16 cellular contexts compared by ENCODE assay signal in the genomic region with DNA sequence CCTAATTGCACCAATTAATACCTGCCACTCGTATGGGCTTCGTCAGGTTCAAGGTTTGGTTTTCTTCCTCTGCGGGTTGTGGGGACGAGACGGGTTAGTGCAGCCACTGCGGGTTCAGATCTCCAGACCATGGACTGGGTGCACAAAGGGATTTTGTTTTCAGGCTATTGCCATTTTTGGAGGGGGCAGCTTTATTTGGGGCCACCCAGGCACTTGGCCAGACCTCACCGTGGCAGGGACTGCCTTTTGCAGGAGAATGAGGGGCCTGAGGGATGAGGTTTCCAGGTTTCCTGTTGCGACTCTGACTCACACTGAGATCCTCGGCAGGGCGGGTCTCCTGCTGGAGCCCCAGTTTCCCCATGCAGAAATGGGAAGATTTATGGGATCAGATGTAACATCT.
DNase-seq lines count a peak whose midpoint lies in the region.
"Had no signal": no experiment of that assay in that cellular context is flagged by ENCODE, and none has a peak within 500 bp of the region (broad histone marks: within the 10 kb centered on the region; RNA-seq: fewer than 3 reads in every experiment).

No MANE protein-coding gene starts in this region.

- H2BK5ac ChIP-seq in mesenchymal stem cell (ENCODE audit: low read depth, low read length, poor library complexity, severe bottlenecking), result no peak overlapping the region

- 50% methylated on average over 10 of the region's 10 CpGs for WGBS in mesenchymal stem cell

- no peak overlapping the region for H4K91ac ChIP-seq in mesenchymal stem cell (ENCODE audit: low read length)

- H3K4me2 ChIP-seq in mesenchymal stem cell (ENCODE audit: low read length, poor library complexity, severe bottlenecking), result no peak overlapping the region

- H3K4ac ChIP-seq in mesenchymal stem cell (ENCODE audit: low read depth in 1 of 2, low read length in 2 of 2), result no peak overlapping the region

- H3K18ac ChIP-seq in mesenchymal stem cell (ENCODE audit: low read depth in 1 of 2, low read length in 2 of 2), result no peak overlapping the region

- H3K27ac Mint-ChIP-seq in immature natural killer cell, result no peak overlapping the region
- H3K27ac Mint-ChIP-seq: CD4-positive, alpha-beta T cell; endodermal cell; stimulated activated naive CD8-positive, alpha-beta T cell treated with anti-CD3 and anti-CD28 coated beads, Interleukin-15, Interleukin-2, amounts not matched to agents 100 ng/mL and 50 ng/mL, for 24 hours had no signal

- H3K4me1 ChIP-seq in mesenchymal stem cell (ENCODE audit: control insufficient read depth, insufficient read depth, low read depth, low read length), result peaks cover 9% of the 10 kb centered on the region

- no peaks in the 10 kb centered on the region for H3K79me1 ChIP-seq in mesenchymal stem cell (replicated peaks; ENCODE audit: low read length, poor library complexity, severe bottlenecking)

- no peaks in the 10 kb centered on the region for H3K27me3 ChIP-seq in mesenchymal stem cell (ENCODE audit: control insufficient read depth in 1 of 2, insufficient read depth in 1 of 2, low read length in 2 of 2)

- no peak overlapping the region for H3K9ac ChIP-seq in mesenchymal stem cell (ENCODE audit: low read length)

- H2AK5ac ChIP-seq in mesenchymal stem cell (ENCODE audit: low read length, severe bottlenecking), result no peak overlapping the region

- no peak overlapping the region for H3K4me3 Mint-ChIP-seq in immature natural killer cell
- H3K4me3 Mint-ChIP-seq: CD4-positive, alpha-beta T cell; endodermal cell; stimulated activated naive CD8-positive, alpha-beta T cell treated with anti-CD3 and anti-CD28 coated beads, Interleukin-15, Interleukin-2, amounts not matched to agents 100 ng/mL and 50 ng/mL, for 24 hours had no signal

- H2BK15ac ChIP-seq in mesenchymal stem cell (ENCODE audit: low read depth, poor library complexity, severe bottlenecking), result no peak overlapping the region

- H3K36me3 ChIP-seq in mesenchymal stem cell (ENCODE audit: control insufficient read depth in 1 of 2, insufficient read depth in 2 of 2, low read depth in 1 of 2, low read length in 2 of 2), result no peaks in the 10 kb centered on the region

- no peak overlapping the region for H3K14ac ChIP-seq in mesenchymal stem cell (ENCODE audit: low read length in 2 of 2)

- no peak overlapping the region for H3K4me3 ChIP-seq in mesenchymal stem cell (ENCODE audit: insufficient read depth in 1 of 2, low read depth in 1 of 2, low read length in 2 of 2)

- H2BK120ac ChIP-seq in mesenchymal stem cell (ENCODE audit: low read depth, low read length), result peak overlapping the region; percentile 1

- H3K9me3 Mint-ChIP-seq in immature natural killer cell, result no peaks in the 10 kb centered on the region
- H3K9me3 Mint-ChIP-seq: endodermal cell; stimulated activated naive CD8-positive, alpha-beta T cell treated with anti-CD3 and anti-CD28 coated beads, Interleukin-15, Interleukin-2, amounts not matched to agents 100 ng/mL and 50 ng/mL, for 24 hours had no signal

- no peak overlapping the region for H4K8ac ChIP-seq in mesenchymal stem cell (ENCODE audit: low read length)

- H3K23ac ChIP-seq in mesenchymal stem cell (ENCODE audit: low read length in 2 of 2), result no peak overlapping the region

- H3K9me3 ChIP-seq in mesenchymal stem cell (ENCODE audit: control insufficient read depth, low read length), result no peaks in the 10 kb centered on the region

- H3K36me3 Mint-ChIP-seq in immature natural killer cell, result peaks cover 3 to 6% (median 5%) of the 10 kb centered on the region in 3 donors

- H3K4me1 Mint-ChIP-seq in immature natural killer cell, result no peaks in the 10 kb centered on the region

- no peak overlapping the region for H2BK12ac ChIP-seq in mesenchymal stem cell (ENCODE audit: low read length in 2 of 2)

- DNase-seq in EH (ENCODE audit: low read depth), result peak; percentile 41
- DNase-seq in HT1080 (ENCODE audit: low read depth), result peak; percentile 61
- DNase-seq in astrocyte of the hippocampus (ENCODE audit: low read depth, low spot score), result peak; percentile 53
- DNase-seq in mesenchymal stem cell, result peak; percentile 46
- DNase-seq in activated CD4-positive, alpha-beta T cell treated with anti-CD3 and anti-CD28 coated beads for 1 hour, result no peak
- DNase-seq in immature natural killer cell, result no peak
- no peak for DNase-seq in NCI-H1105 treated with DMSO at 0.1 percent for 48 hours (lab: John Stamatoyannopoulos, UW)
- DNase-seq: activated CD4-positive, alpha-beta T cell treated with anti-CD3 and anti-CD28 coated beads for 48 hours; activated naive CD4-positive, alpha-beta T cell treated with Interleukin-2 at 50 U/mL for 16 hours; activated T-cell treated with anti-CD3 and anti-CD28 coated beads, Interleukin-2, amount 50 U/mL, for 48 hours; CD4-positive, alpha-beta T cell; endodermal cell; NCI-H1436 treated with DMSO at 0.1 percent for 48 hours; NCI-H526; stimulated activated CD4-positive, alpha-beta T cell treated with anti-CD3 and anti-CD28 coated beads, Interleukin-15, amount 100 ng/mL, for 24 hours had no signal

- peaks cover 0 to 4% (median 2%) of the 10 kb centered on the region in 3 donors for H3K27me3 Mint-ChIP-seq in immature natural killer cell (ENCODE audit: low read depth in 3 of 3)
- H3K27me3 Mint-ChIP-seq: CD4-positive, alpha-beta T cell; stimulated activated naive CD8-positive, alpha-beta T cell treated with anti-CD3 and anti-CD28 coated beads, Interleukin-15, Interleukin-2, amounts not matched to agents 100 ng/mL and 50 ng/mL, for 24 hours had no signal

- no peak overlapping the region for H2AFZ ChIP-seq in mesenchymal stem cell (ENCODE audit: low read depth, low read length)

- no peak overlapping the region for H3K27ac ChIP-seq in mesenchymal stem cell (ENCODE audit: low read length, poor library complexity, severe bottlenecking)

Comparison
In these comparisons a context has a peak if more than half of its experiments do, and no peak if none do; other contexts are left out.
1. DNase-seq: peak in EH (single experiment), HT1080 (single experiment), astrocyte of the hippocampus (single experiment) and mesenchymal stem cell (single experiment); none in activated CD4-positive, alpha-beta T cell treated with anti-CD3 and anti-CD28 coated beads for 1 hour (single experiment), immature natural killer cell (0 of 3) and NCI-H1105 treated with DMSO at 0.1 percent for 48 hours (single experiment).